In genomic region chr11:12167098-12167999, GRCh38 we compare ENCODE assay signal across 8 cellular contexts. TPM values are rescaled to one million over a fixed set of nuclear protein-coding genes. Genes with fewer than 3 reads are reported as not detected.
DNase-seq lines count a peak whose midpoint lies in the region; ATAC-seq and TF ChIP-seq lines count a peak whose summit lies in the region.

No MANE protein-coding gene starts in this region.

- H3K4me3 ChIP-seq in epithelial cell of esophagus (ENCODE audit: low read length) (no peak overlapping the region), WERI-Rb-1 (ENCODE audit: low read depth, low read length) (no peak overlapping the region)

- DNase-seq in NCI-H748 treated with DMSO at 0.1 percent for 48 hours (lab: John Stamatoyannopoulos, UW) (peak; percentile 6), NCI-H748 (lab: John Stamatoyannopoulos, UW; ENCODE audit: unreplicated experiment) (no peak), RWPE1 (ENCODE audit: low spot score) (peak; percentile 84), epithelial cell of esophagus (ENCODE audit: low read depth) (peak; percentile 97), renal cortical epithelial cell (ENCODE audit: low read depth) (peak; percentile 94), WERI-Rb-1 (no peak)
- no peak for DNase-seq in central memory CD4-positive, alpha-beta T cell

- ATAC-seq in HG03039 (IDR thresholded peaks at IDR 0.05; ENCODE audit: unreplicated experiment): no peak

- TF ChIP-seq CTCF in RWPE1 (conservative IDR thresholded peaks at IDR 0.05; ENCODE audit: low read depth) (no peak), epithelial cell of esophagus (IDR thresholded peaks at IDR 0.05; ENCODE audit: insufficient read depth, low read depth, low read length, missing control alignments) (no peak), WERI-Rb-1 (IDR thresholded peaks at IDR 0.05; ENCODE audit: low read depth, low read length) (no peak)

- H3K27ac ChIP-seq in RWPE1: peak overlapping the region; percentile 96
- no peak overlapping the region for H3K27ac ChIP-seq in WERI-Rb-1

- H3K36me3 ChIP-seq in WERI-Rb-1: no peaks in the 10 kb centered on the region

- no peaks in the 10 kb centered on the region for H3K9me3 ChIP-seq in WERI-Rb-1 (ENCODE audit: severe bottlenecking)

- no peaks in the 10 kb centered on the region for H3K27me3 ChIP-seq in WERI-Rb-1 (ENCODE audit: insufficient read depth, low read depth, severe bottlenecking)

- POLR2A ChIA-PET in RWPE1 (lab: Yijun Ruan, JAX; ENCODE audit: low non-redundant PET): no interaction called here

- CTCF ChIA-PET in RWPE1 (lab: Yijun Ruan, JAX): no interaction called here

RNA-seq across cellular contexts. Expression of gene MICAL2, which starts 57.0 kb away (rescaled TPM):
- total RNA-seq in renal cortical epithelial cell: 266 and 361 TPM in 2 replicates

Comparison
In these comparisons a context has a peak if more than half of its experiments do, and no peak if none do; other contexts are left out.
1. DNase-seq: peak in NCI-H748 treated with DMSO at 0.1 percent for 48 hours (single experiment), RWPE1 (single experiment), epithelial cell of esophagus (single experiment) and renal cortical epithelial cell (single experiment); none in NCI-H748 (single experiment), WERI-Rb-1 (single experiment) and central memory CD4-positive, alpha-beta T cell (single experiment).